ENCODE assay signal across 14 cellular contexts in the genomic region with DNA sequence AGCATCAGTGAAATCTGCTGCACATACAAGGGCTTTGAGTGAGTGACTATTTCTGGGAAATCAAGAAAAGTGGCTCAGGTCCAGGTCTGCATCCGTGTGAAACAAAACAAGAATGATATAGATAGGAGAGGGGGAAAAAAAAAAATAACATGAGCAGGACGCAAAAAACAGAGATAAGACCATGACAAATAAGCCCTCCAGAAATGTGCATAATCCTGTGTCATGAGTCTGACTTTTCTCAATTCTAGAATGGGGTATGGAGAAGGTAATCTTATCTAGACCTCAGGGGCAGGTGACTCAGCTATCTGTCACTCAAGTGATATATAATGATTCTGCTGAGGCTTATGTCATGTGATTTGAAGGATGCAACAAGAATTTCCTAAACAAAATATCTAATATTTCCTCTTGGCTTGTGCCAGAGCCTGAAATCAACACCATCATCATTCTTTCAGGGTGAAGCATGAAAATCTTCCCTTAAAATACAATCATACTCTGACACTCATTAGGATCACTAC.
DNase-seq lines count a peak whose midpoint lies in the region; ATAC-seq and TF ChIP-seq lines count a peak whose summit lies in the region.
"Had no signal": no experiment of that assay in that cellular context is flagged by ENCODE, and none has a peak within 500 bp of the region (broad histone marks: within the 10 kb centered on the region; RNA-seq: fewer than 3 reads in every experiment).

No MANE protein-coding gene starts in this region.

- H3K27ac ChIP-seq in CD4-positive, alpha-beta T cell (ENCODE audit: low read depth, low read length) = no peak overlapping the region

- CTCF ChIA-PET in CD4-positive, alpha-beta T cell (lab: Charles Lee) = no interaction called here

- peaks cover 2% of the 10 kb centered on the region for H3K27me3 Mint-ChIP-seq in HFFc6 (ENCODE audit: insufficient read depth)
- H3K27me3 Mint-ChIP-seq in activated naive CD8-positive, alpha-beta T cell treated with anti-CD3 and anti-CD28 coated beads, Interleukin-2, amount 50 U/mL, for 24 hours = peaks cover 10% of the 10 kb centered on the region
- no peaks in the 10 kb centered on the region for H3K27me3 Mint-ChIP-seq in CD4-positive, alpha-beta T cell
- H3K27me3 Mint-ChIP-seq: progenitor cell of endocrine pancreas had no signal

- POLR2A ChIA-PET in CD4-positive, alpha-beta T cell (lab: Charles Lee) = interaction anchor here (1.1 kb wide), 1 partner anchor 16 kb away, joined by 3 read pairs; no protein-coding TSS in a partner anchor

- TF ChIP-seq CTCF in HFFc6 (IDR thresholded peaks at IDR 0.05) = no peak
- TF ChIP-seq CTCF in CD4-positive, alpha-beta T cell (IDR thresholded peaks at IDR 0.05) = no peak

- H3K4me3 Mint-ChIP-seq in HFFc6 = no peak overlapping the region; the same call in 1 of the 2 replicates
- no peak overlapping the region for H3K4me3 Mint-ChIP-seq in activated naive CD8-positive, alpha-beta T cell treated with anti-CD3 and anti-CD28 coated beads, Interleukin-2, amount 50 U/mL, for 24 hours
- no peak overlapping the region for H3K4me3 Mint-ChIP-seq in CD4-positive, alpha-beta T cell
- H3K4me3 Mint-ChIP-seq: CD8-positive, alpha-beta memory T cell; T-helper 1 cell treated with Interleukin-12 subunit alpha and Interleukin-12 subunit beta and Interleukin-4 antibody, amounts not matched to agents 30 μg/mL and 1 μg/mL, for 36 hours had no signal

- peak; percentile 85 for ATAC-seq in activated naive CD8-positive, alpha-beta T cell treated with anti-CD3 and anti-CD28 coated beads, Interleukin-2, amount 50 U/mL, for 24 hours
- no peak for ATAC-seq in CD4-positive, alpha-beta T cell (ENCODE audit: poor library complexity)

- intact Hi-C loops in CD4-positive, alpha-beta T cell (cut with DNase I, micrococcal nuclease) = no loop called here

- no peaks in the 10 kb centered on the region for H3K9me3 ChIP-seq in CD4-positive, alpha-beta T cell (ENCODE audit: control insufficient read depth, low read length)

- DNase-seq in AG08396 (ENCODE audit: low spot score) (peak; percentile 11), HFFc6 (peak; percentile 75), glomerular visceral epithelial cell (ENCODE audit: extremely low spot score) (peak; percentile 18), activated gamma-delta T cell treated with Interleukin-2 at 50 U/mL for 16 hours (no peak), NCI-H1092 treated with DMSO at 0.1 percent for 48 hours (lab: John Stamatoyannopoulos, UW) (no peak), D341Med (ENCODE audit: low spot score) (no peak)
- DNase-seq in activated naive CD8-positive, alpha-beta T cell treated with anti-CD3 and anti-CD28 coated beads, Interleukin-2, amount 50 U/mL, for 24 hours = no peak
- DNase-seq in CD4-positive, alpha-beta T cell = no peak
- DNase-seq: CD8-positive, alpha-beta memory T cell; effector memory CD4-positive, alpha-beta T cell; islet precursor cell; NCI-H524 treated with DMSO at 0.1 percent for 48 hours had no signal

- H3K27ac Mint-ChIP-seq in HFFc6 = peak overlapping the region; percentile 57
- no peak overlapping the region for H3K27ac Mint-ChIP-seq in activated naive CD8-positive, alpha-beta T cell treated with anti-CD3 and anti-CD28 coated beads, Interleukin-2, amount 50 U/mL, for 24 hours
- no peak overlapping the region for H3K27ac Mint-ChIP-seq in CD4-positive, alpha-beta T cell
- H3K27ac Mint-ChIP-seq: CD8-positive, alpha-beta memory T cell; progenitor cell of endocrine pancreas; T-helper 1 cell treated with Interleukin-12 subunit alpha and Interleukin-12 subunit beta and Interleukin-4 antibody, amounts not matched to agents 30 μg/mL and 1 μg/mL, for 36 hours had no signal

- H3K4me1 Mint-ChIP-seq in HFFc6 (ENCODE audit: low read depth) = peaks cover 66% of the 10 kb centered on the region
- peaks cover 13% of the 10 kb centered on the region for H3K4me1 Mint-ChIP-seq in activated naive CD8-positive, alpha-beta T cell treated with anti-CD3 and anti-CD28 coated beads, Interleukin-2, amount 50 U/mL, for 24 hours
- H3K4me1 Mint-ChIP-seq in CD4-positive, alpha-beta T cell (ENCODE audit: low read depth) = no peaks in the 10 kb centered on the region

- H3K9me3 Mint-ChIP-seq in HFFc6 = no peaks in the 10 kb centered on the region
- no peaks in the 10 kb centered on the region for H3K9me3 Mint-ChIP-seq in activated naive CD8-positive, alpha-beta T cell treated with anti-CD3 and anti-CD28 coated beads, Interleukin-2, amount 50 U/mL, for 24 hours
- no peaks in the 10 kb centered on the region for H3K9me3 Mint-ChIP-seq in CD4-positive, alpha-beta T cell
- H3K9me3 Mint-ChIP-seq: CD8-positive, alpha-beta memory T cell; T-helper 1 cell treated with Interleukin-12 subunit alpha and Interleukin-12 subunit beta and Interleukin-4 antibody, amounts not matched to agents 30 μg/mL and 1 μg/mL, for 36 hours had no signal

- H3K36me3 Mint-ChIP-seq in HFFc6 (ENCODE audit: low read depth) = no peaks in the 10 kb centered on the region; the same call in 1 of the 2 replicates
- H3K36me3 Mint-ChIP-seq in activated naive CD8-positive, alpha-beta T cell treated with anti-CD3 and anti-CD28 coated beads, Interleukin-2, amount 50 U/mL, for 24 hours (ENCODE audit: low read depth) = no peaks in the 10 kb centered on the region
- no peaks in the 10 kb centered on the region for H3K36me3 Mint-ChIP-seq in CD4-positive, alpha-beta T cell (ENCODE audit: low read depth)
- H3K36me3 Mint-ChIP-seq: CD8-positive, alpha-beta memory T cell had no signal

- no peaks in the 10 kb centered on the region for H3K27me3 ChIP-seq in CD4-positive, alpha-beta T cell (ENCODE audit: control insufficient read depth, insufficient read depth, low read length)

Comparison
In these comparisons a context has a peak if more than half of its experiments do, and no peak if none do; other contexts are left out.
1. DNase-seq: peak in AG08396 (single experiment), HFFc6 (single experiment) and glomerular visceral epithelial cell (single experiment); none in activated naive CD8-positive, alpha-beta T cell treated with anti-CD3 and anti-CD28 coated beads, Interleukin-2, amount 50 U/mL, for 24 hours (single experiment), CD4-positive, alpha-beta T cell (0 of 10), activated gamma-delta T cell treated with Interleukin-2 at 50 U/mL for 16 hours (single experiment), NCI-H1092 treated with DMSO at 0.1 percent for 48 hours (single experiment) and D341Med (single experiment).